ENCODE assay signal across 17 cellular contexts in the genomic region with DNA sequence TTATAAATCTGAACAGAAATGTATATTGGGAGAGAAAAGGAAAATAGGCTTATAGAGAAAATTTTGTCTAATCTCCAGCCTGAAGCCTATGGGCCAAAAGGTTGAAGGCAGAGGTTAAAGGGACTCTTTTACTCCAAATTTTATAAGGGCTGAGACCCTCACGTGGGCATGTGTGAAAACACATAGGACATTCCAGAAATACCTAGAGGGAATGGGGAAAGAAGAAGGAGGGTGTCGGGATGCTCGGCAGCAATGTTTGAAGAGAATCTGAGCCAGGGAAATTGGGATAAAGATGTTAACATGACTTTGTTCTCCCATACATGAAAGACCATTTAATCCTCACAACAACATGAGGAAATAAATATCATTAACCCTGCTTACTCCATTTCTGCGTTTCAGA.
DNase-seq lines count a peak whose midpoint lies in the region; ATAC-seq and TF ChIP-seq lines count a peak whose summit lies in the region.
"Had no signal": no experiment of that assay in that cellular context is flagged by ENCODE, and none has a peak within 500 bp of the region (broad histone marks: within the 10 kb centered on the region; RNA-seq: fewer than 3 reads in every experiment).

No MANE protein-coding gene starts in this region.

- TF ChIP-seq CTCF in 22Rv1 (IDR thresholded peaks at IDR 0.05), result no peak
- no peak for TF ChIP-seq CTCF in GM23338 (conservative IDR thresholded peaks at IDR 0.05; ENCODE audit: low read depth in 2 of 2)
- TF ChIP-seq CTCF in WTC11 (IDR thresholded peaks at IDR 0.05), result no peak
- no peak for TF ChIP-seq CTCF in dorsolateral prefrontal cortex (IDR thresholded peaks at IDR 0.05 in 54 of 56, conservative IDR thresholded peaks at IDR 0.05 in 2 of 56; ENCODE audit: low read depth in 1 of 56, partially characterized antibody in 56 of 56)
- no peak for TF ChIP-seq CTCF in Calu3 (IDR thresholded peaks at IDR 0.05; ENCODE audit: unreplicated experiment)
- TF ChIP-seq CTCF in endothelial cell (IDR thresholded peaks at IDR 0.05; ENCODE audit: unreplicated experiment), result no peak

- H3K9me3 ChIP-seq in HAP-1, result no peaks in the 10 kb centered on the region

- H3K36me3 ChIP-seq in GM23338 (ENCODE audit: insufficient read depth), result no peaks in the 10 kb centered on the region
- no peaks in the 10 kb centered on the region for H3K36me3 ChIP-seq in mesendoderm (ENCODE audit: control insufficient read depth, insufficient read depth, low read length)
- H3K36me3 ChIP-seq in HAP-1 (replicated peaks), result no peaks in the 10 kb centered on the region

- H3K27me3 ChIP-seq in GM23338 (ENCODE audit: insufficient read depth) (no peaks in the 10 kb centered on the region), mesendoderm (ENCODE audit: insufficient read depth, low read length, poor library complexity) (no peaks in the 10 kb centered on the region), dorsolateral prefrontal cortex (no peaks in the 10 kb centered on the region), HAP-1 (ENCODE audit: low read depth) (no peaks in the 10 kb centered on the region)

- 0 out of 3 replicates have a peak, but pooled peaks have one; percentile 35 for ATAC-seq in GM23338
- peak; percentile 60 for ATAC-seq in WTC11
- ATAC-seq: HCT116 had no signal

- H3K27ac ChIP-seq in 22Rv1 (peak overlapping the region; percentile 42), GM23338 (ENCODE audit: low read depth) (no peak overlapping the region), mesendoderm (ENCODE audit: low read depth, low read length) (no peak overlapping the region), dorsolateral prefrontal cortex (no peak overlapping the region)

- no peak overlapping the region for H4K5ac ChIP-seq in mesendoderm (ENCODE audit: low read length)

- no peak overlapping the region for H2AFZ ChIP-seq in GM23338

- H3K9me3 Mint-ChIP-seq in GM23338 (no peaks in the 10 kb centered on the region), WTC11 (no peaks in the 10 kb centered on the region), Calu3 (ENCODE audit: low read depth, unreplicated experiment) (no peaks in the 10 kb centered on the region), endothelial cell (ENCODE audit: unreplicated experiment) (no peaks in the 10 kb centered on the region)
- H3K9me3 Mint-ChIP-seq: CD4-positive, alpha-beta memory T cell had no signal

- peaks cover 9% of the 10 kb centered on the region for H3K4me1 ChIP-seq in GM23338 (ENCODE audit: insufficient read depth)
- no peaks in the 10 kb centered on the region for H3K4me1 ChIP-seq in mesendoderm (ENCODE audit: control insufficient read depth, low read depth, low read length)
- H3K4me1 ChIP-seq in HAP-1, result no peaks in the 10 kb centered on the region

- CTCF ChIA-PET in WTC11 (lab: Charles Lee), result no interaction called here
- CTCF ChIA-PET in Calu3 (lab: Charles Lee), result no interaction called here

- no peak overlapping the region for H2AK5ac ChIP-seq in mesendoderm (ENCODE audit: low read length)

- intact Hi-C loops in dorsolateral prefrontal cortex (cut with DNase I) (no loop called here), Calu3 (cut with micrococcal nuclease; ENCODE audit: unreplicated experiment) (no loop called here)

- POLR2A ChIA-PET in WTC11 (lab: Charles Lee), result no interaction called here

- H3K4me2 ChIP-seq in GM23338 (no peak overlapping the region; the same call in 1 of the 2 replicates), mesendoderm (ENCODE audit: low read length) (no peak overlapping the region)

- in situ Hi-C loops in HAP-1 (cut with MboI; ENCODE audit: low sequenced_read_pairs), result no loop called here

- H3K36me3 Mint-ChIP-seq in GM23338 (ENCODE audit: low read depth), result no peaks in the 10 kb centered on the region
- no peaks in the 10 kb centered on the region for H3K36me3 Mint-ChIP-seq in WTC11
- H3K36me3 Mint-ChIP-seq in Calu3 (ENCODE audit: insufficient read depth, unreplicated experiment), result no peaks in the 10 kb centered on the region
- no peaks in the 10 kb centered on the region for H3K36me3 Mint-ChIP-seq in endothelial cell (ENCODE audit: low read depth, unreplicated experiment)

- H3K9ac ChIP-seq in mesendoderm (ENCODE audit: low read length), result no peak overlapping the region

- H3K4me1 Mint-ChIP-seq in GM23338 (peaks cover 17% of the 10 kb centered on the region; the same call in 2 of the 3 replicates), WTC11 (peaks cover 17% of the 10 kb centered on the region), Calu3 (ENCODE audit: low read depth, unreplicated experiment) (peaks cover 39% of the 10 kb centered on the region), endothelial cell (ENCODE audit: unreplicated experiment) (peaks cover 12% of the 10 kb centered on the region)
- H3K4me1 Mint-ChIP-seq: CD4-positive, alpha-beta memory T cell had no signal

- H3K56ac ChIP-seq in mesendoderm (ENCODE audit: low read length), result no peak overlapping the region

- BruUV-seq in Calu3 (replicated peaks; lab: Mats Ljungman, UMichigan), result no TSS peak

- H3K79me2 ChIP-seq in GM23338 (replicated peaks; ENCODE audit: insufficient read depth) (no peaks in the 10 kb centered on the region), mesendoderm (ENCODE audit: control insufficient read depth, insufficient read depth, low read length) (no peaks in the 10 kb centered on the region)

- H4K20me1 ChIP-seq in GM23338 (replicated peaks; ENCODE audit: insufficient read depth), result no peaks in the 10 kb centered on the region

- no peaks in the 10 kb centered on the region for H3F3A ChIP-seq in GM23338 (replicated peaks; ENCODE audit: low read depth)

- no peak overlapping the region for H4K8ac ChIP-seq in mesendoderm (ENCODE audit: low read depth, low read length)

- no peak overlapping the region for H2BK5ac ChIP-seq in mesendoderm (ENCODE audit: low read length)

- DNase-seq in GM23338 (ENCODE audit: low spot score) (peak; percentile 56), WTC11 (ENCODE audit: low spot score) (no peak), mesendoderm (peak; percentile 57), dorsolateral prefrontal cortex (no peak), HAP-1 (ENCODE audit: low spot score in 2 of 2) (no peak), Calu3 (no peak), endothelial cell (ENCODE audit: low spot score) (no peak)
- DNase-seq: 8988T; C1 segment of cervical spinal cord; CD4-positive, alpha-beta memory T cell; COR-L47; DMS153; DND-41; GOT3; H7 had no signal

- H3K27me3 Mint-ChIP-seq in GM23338 (ENCODE audit: insufficient read depth, low read depth, poor library complexity), result peaks cover 4% of the 10 kb centered on the region
- H3K27me3 Mint-ChIP-seq in WTC11 (ENCODE audit: low read depth), result no peaks in the 10 kb centered on the region; the same call in 1 of the 2 replicates
- no peaks in the 10 kb centered on the region for H3K27me3 Mint-ChIP-seq in Calu3 (ENCODE audit: unreplicated experiment)
- H3K27me3 Mint-ChIP-seq in endothelial cell (ENCODE audit: unreplicated experiment), result no peaks in the 10 kb centered on the region
- H3K27me3 Mint-ChIP-seq: CD4-positive, alpha-beta memory T cell had no signal

- no peak overlapping the region for H3K23ac ChIP-seq in mesendoderm (ENCODE audit: low read length)

- no peak overlapping the region for H2BK120ac ChIP-seq in mesendoderm (ENCODE audit: low read depth, low read length)

- H3K4me3 ChIP-seq in GM23338 (no peak overlapping the region), mesendoderm (ENCODE audit: low read length) (no peak overlapping the region), dorsolateral prefrontal cortex (no peak overlapping the region), HAP-1 (no peak overlapping the region)

- no peak overlapping the region for H3K27ac Mint-ChIP-seq in GM23338
- H3K27ac Mint-ChIP-seq in WTC11, result no peak overlapping the region
- H3K27ac Mint-ChIP-seq in Calu3 (ENCODE audit: unreplicated experiment), result no peak overlapping the region
- H3K27ac Mint-ChIP-seq in endothelial cell (ENCODE audit: unreplicated experiment), result no peak overlapping the region
- H3K27ac Mint-ChIP-seq: CD4-positive, alpha-beta memory T cell had no signal

- no peak overlapping the region for H3K4ac ChIP-seq in mesendoderm (ENCODE audit: low read depth, low read length)

- no peaks in the 10 kb centered on the region for H3K9me2 ChIP-seq in GM23338 (ENCODE audit: insufficient read depth)

- no peak overlapping the region for H2BK15ac ChIP-seq in mesendoderm (replicated peaks; ENCODE audit: low read depth)

- no CpG with 5 or more reads among the region's 4 CpGs for WGBS in mesendoderm (ENCODE audit: extremely low coverage, insufficient coverage, low lambda C conversion rate)

- H3K18ac ChIP-seq in mesendoderm (ENCODE audit: low read length), result no peak overlapping the region

- H3K79me1 ChIP-seq in mesendoderm (ENCODE audit: low read length), result no peaks in the 10 kb centered on the region

- H3K4me3 Mint-ChIP-seq in GM23338, result no peak overlapping the region
- no peak overlapping the region for H3K4me3 Mint-ChIP-seq in WTC11
- H3K4me3 Mint-ChIP-seq in Calu3 (ENCODE audit: low read depth, unreplicated experiment), result no peak overlapping the region
- no peak overlapping the region for H3K4me3 Mint-ChIP-seq in endothelial cell (ENCODE audit: unreplicated experiment)
- H3K4me3 Mint-ChIP-seq: CD4-positive, alpha-beta memory T cell had no signal

TF ChIP-seq in GM23338, 12 proteins besides CTCF, POLR2A, EP300 and RAD21 (continues in another document):
- TF ChIP-seq ZNF114 (CRISPR knock-in tag; IDR thresholded peaks at IDR 0.05), result no peak
- no peak for TF ChIP-seq CREB1 (CRISPR knock-in tag; IDR thresholded peaks at IDR 0.05; ENCODE audit: low read depth)
- TF ChIP-seq POLR2AphosphoS5 (IDR thresholded peaks at IDR 0.05; ENCODE audit: low read depth), result no peak
- no peak for TF ChIP-seq JUNB (IDR thresholded peaks at IDR 0.05; ENCODE audit: unreplicated experiment)

TF ChIP-seq in WTC11, 78 proteins besides CTCF, POLR2A, EP300 and RAD21 (continues in another document):
- TF ChIP-seq, protein P1, sequence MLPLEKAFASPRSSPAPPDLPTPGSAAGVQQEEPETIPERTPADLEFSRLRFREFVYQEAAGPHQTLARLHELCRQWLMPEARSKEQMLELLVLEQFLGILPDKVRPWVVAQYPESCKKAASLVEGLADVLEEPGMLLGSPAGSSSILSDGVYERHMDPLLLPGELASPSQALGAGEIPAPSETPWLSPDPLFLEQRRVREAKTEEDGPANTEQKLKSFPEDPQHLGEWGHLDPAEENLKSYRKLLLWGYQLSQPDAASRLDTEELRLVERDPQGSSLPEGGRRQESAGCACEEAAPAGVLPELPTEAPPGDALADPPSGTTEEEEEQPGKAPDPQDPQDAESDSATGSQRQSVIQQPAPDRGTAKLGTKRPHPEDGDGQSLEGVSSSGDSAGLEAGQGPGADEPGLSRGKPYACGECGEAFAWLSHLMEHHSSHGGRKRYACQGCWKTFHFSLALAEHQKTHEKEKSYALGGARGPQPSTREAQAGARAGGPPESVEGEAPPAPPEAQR (CRISPR knock-in tag; IDR thresholded peaks at IDR 0.05), result no peak
- TF ChIP-seq CREM (CRISPR knock-in tag; IDR thresholded peaks at IDR 0.05), result no peak

Comparison
In these comparisons a context has a peak if more than half of its experiments do, and no peak if none do; other contexts are left out.
1. DNase-seq: peak in GM23338 (single experiment) and mesendoderm (single experiment); none in WTC11 (single experiment), dorsolateral prefrontal cortex (0 of 10), HAP-1 (0 of 2), Calu3 (single experiment) and endothelial cell (single experiment).